8 cellular contexts compared by ENCODE assay signal in the genomic region with DNA sequence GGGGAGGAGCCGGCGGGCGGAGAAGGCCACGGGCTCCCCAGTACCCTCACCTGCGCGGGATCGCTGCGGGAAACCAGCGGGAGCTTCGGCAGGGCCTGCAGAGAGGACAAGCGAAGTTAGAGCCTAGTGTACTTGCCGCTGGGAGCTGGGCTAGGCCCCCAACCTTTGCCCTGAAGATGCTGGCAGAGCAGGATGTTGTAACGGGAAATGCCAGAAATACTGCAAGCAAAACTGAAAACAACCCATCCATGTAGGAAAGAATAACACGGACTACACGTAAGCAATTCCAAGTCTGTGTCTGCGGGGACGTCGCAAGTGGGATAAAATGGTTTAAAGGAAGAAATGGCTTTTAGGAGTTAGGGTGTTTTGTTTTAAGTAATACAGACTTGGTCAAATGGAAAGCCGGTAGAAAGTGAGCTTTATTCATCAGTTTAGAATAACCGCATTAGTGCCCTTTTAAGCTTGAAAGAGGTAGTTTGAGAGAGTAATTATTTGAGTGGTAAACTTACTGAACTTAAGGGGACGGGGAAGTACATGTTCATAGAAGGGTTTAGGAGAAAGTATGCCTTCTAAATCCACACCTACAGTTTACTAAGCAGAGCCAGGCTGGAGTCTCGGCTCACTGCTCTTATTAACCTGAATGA.
DNase-seq lines count a peak whose midpoint lies in the region; ATAC-seq and TF ChIP-seq lines count a peak whose summit lies in the region.
"Not testable (repeated sequence)": the region's sequence is repeated elsewhere in the genome, so short reads cannot be mapped to it uniquely, and the experiment has no call there.

No MANE protein-coding gene starts in this region.

- not testable (repeated sequence) for H3K9me3 Mint-ChIP-seq in GM23338; activated CD4-positive, alpha-beta T cell treated with anti-CD3 and anti-CD28 coated beads, Interleukin-2, amount 10 ng/mL, durations not matched to agents 7 days and 5 days

- not testable (repeated sequence) for H3K27ac Mint-ChIP-seq in GM23338
- H3K27ac Mint-ChIP-seq in activated CD4-positive, alpha-beta T cell treated with anti-CD3 and anti-CD28 coated beads, Interleukin-2, amount 10 ng/mL, durations not matched to agents 7 days and 5 days, result peak overlapping the region; percentile 88

- peak overlapping the region; percentile 60 for H3K4me3 Mint-ChIP-seq in GM23338
- H3K4me3 Mint-ChIP-seq in activated CD4-positive, alpha-beta T cell treated with anti-CD3 and anti-CD28 coated beads, Interleukin-2, amount 10 ng/mL, durations not matched to agents 7 days and 5 days, result peak overlapping the region; percentile 78

- not testable (repeated sequence) for H3K36me3 ChIP-seq in BLaER1; GM23338 (ENCODE audit: insufficient read depth); muscle layer of colon (ENCODE audit: insufficient read depth, low read length)

- not testable (repeated sequence) for H3K79me2 ChIP-seq in GM23338 (replicated peaks; ENCODE audit: insufficient read depth)

- CTCF ChIA-PET in activated CD4-positive, alpha-beta T cell treated with anti-CD3 and anti-CD28 coated beads, Interleukin-2, amount 10 ng/mL, durations not matched to agents 7 days and 5 days (lab: Charles Lee), result not testable (repeated sequence)

- POLR2A ChIA-PET in activated CD4-positive, alpha-beta T cell treated with anti-CD3 and anti-CD28 coated beads, Interleukin-2, amount 10 ng/mL, durations not matched to agents 7 days and 5 days (lab: Charles Lee), result not testable (repeated sequence)

- H2AFZ ChIP-seq in GM23338, result not testable (repeated sequence)

- not testable (repeated sequence) for H3K27me3 ChIP-seq in BLaER1; muscle layer of colon (ENCODE audit: control insufficient read depth in 1 of 2, insufficient read depth in 2 of 2, low read length in 2 of 2)
- peaks cover 39% of the 10 kb centered on the region for H3K27me3 ChIP-seq in GM23338 (ENCODE audit: insufficient read depth)

- H4K20me1 ChIP-seq in BLaER1; GM23338 (replicated peaks; ENCODE audit: insufficient read depth): not testable (repeated sequence)

- not testable (repeated sequence) for H3K4me1 ChIP-seq in BLaER1; GM23338 (ENCODE audit: insufficient read depth); muscle layer of colon (ENCODE audit: insufficient read depth, low read length)

- not testable (repeated sequence) for TF ChIP-seq CTCF in GM23338 (conservative IDR thresholded peaks at IDR 0.05; ENCODE audit: low read depth in 2 of 2); cardiac fibroblast (IDR thresholded peaks at IDR 0.05; ENCODE audit: low read depth, low read length)

- peak overlapping the region; percentile 74 for H3K27ac ChIP-seq in BLaER1
- H3K27ac ChIP-seq in GM23338 (ENCODE audit: low read depth), result not testable (repeated sequence)
- H3K27ac ChIP-seq in muscle layer of colon (ENCODE audit: low read depth, low read length), result peak overlapping the region; percentile 63

- H3K4me3 ChIP-seq in BLaER1, result peak overlapping the region; percentile 74
- peak overlapping the region; percentile 55 for H3K4me3 ChIP-seq in GM23338
- peak overlapping the region; percentile 43 to 47 for H3K4me3 ChIP-seq in cardiac fibroblast (replicated peaks in 1 of 2; ENCODE audit: low read depth in 2 of 2, low read length in 2 of 2)
- peak overlapping the region; percentile 10 to 27 for H3K4me3 ChIP-seq in muscle layer of colon (ENCODE audit: low read depth in 1 of 2, low read length in 2 of 2)

- H3K9me3 ChIP-seq in BLaER1; muscle layer of colon (ENCODE audit: low read length): not testable (repeated sequence)

- H3K9me2 ChIP-seq in GM23338 (ENCODE audit: insufficient read depth), result not testable (repeated sequence)

- ATAC-seq in GM23338, result not testable (repeated sequence)

- DNase-seq in GM23338 (ENCODE audit: low spot score) (peak; percentile 33), NCI-H2227 treated with DMSO at 0.1 percent for 48 hours (lab: John Stamatoyannopoulos, UW) (peak; percentile 3), cardiac fibroblast (ENCODE audit: low read depth in 2 of 2) (peak; percentile 87 to 92), glomerular visceral epithelial cell (ENCODE audit: extremely low spot score) (peak; percentile 44)
- peak; percentile 20 for DNase-seq in activated CD4-positive, alpha-beta T cell treated with anti-CD3 and anti-CD28 coated beads, Interleukin-2, amount 10 ng/mL, durations not matched to agents 7 days and 5 days
- peak; percentile 11 for DNase-seq in stimulated activated CD4-positive, alpha-beta T cell treated with anti-CD3 and anti-CD28 coated beads, Interleukin-1b, Interleukin-23, amount 100 ng/mL, for 48 hours

- peak overlapping the region; percentile 73 for H3K9ac ChIP-seq in BLaER1
- H3K9ac ChIP-seq in muscle layer of colon (ENCODE audit: low read length), result not testable (repeated sequence)

- H3F3A ChIP-seq in GM23338 (replicated peaks; ENCODE audit: low read depth), result not testable (repeated sequence)

- H3K36me3 Mint-ChIP-seq in GM23338 (ENCODE audit: low read depth); activated CD4-positive, alpha-beta T cell treated with anti-CD3 and anti-CD28 coated beads, Interleukin-2, amount 10 ng/mL, durations not matched to agents 7 days and 5 days (ENCODE audit: low read depth): not testable (repeated sequence)

- H3K27me3 Mint-ChIP-seq in GM23338 (ENCODE audit: insufficient read depth, low read depth, poor library complexity), result peaks cover 28% of the 10 kb centered on the region
- peaks cover 15% of the 10 kb centered on the region for H3K27me3 Mint-ChIP-seq in activated CD4-positive, alpha-beta T cell treated with anti-CD3 and anti-CD28 coated beads, Interleukin-2, amount 10 ng/mL, durations not matched to agents 7 days and 5 days

- H3K4me1 Mint-ChIP-seq in GM23338, result not testable (repeated sequence)
- peaks cover 16% of the 10 kb centered on the region for H3K4me1 Mint-ChIP-seq in activated CD4-positive, alpha-beta T cell treated with anti-CD3 and anti-CD28 coated beads, Interleukin-2, amount 10 ng/mL, durations not matched to agents 7 days and 5 days

- H3K4me2 ChIP-seq in BLaER1, result peak overlapping the region; percentile 75
- H3K4me2 ChIP-seq in GM23338, result peak overlapping the region; percentile 72

TF ChIP-seq in GM23338, 12 proteins besides CTCF, POLR2A, EP300 and RAD21:
- TF ChIP-seq EZH2 (IDR thresholded peaks at IDR 0.05; ENCODE audit: low read depth, unreplicated experiment), result peak; percentile 12

Comparison
In these comparisons a context has a peak if more than half of its experiments do, and no peak if none do; other contexts are left out.
1. H3K4me3 ChIP-seq: peak in every context shown above with its lines; median percentile 74 in BLaER1; 55 in GM23338; 45 in cardiac fibroblast; 18 in muscle layer of colon.
2. DNase-seq: peak in every context shown above with its lines; median percentile 90 in cardiac fibroblast; 44 in glomerular visceral epithelial cell; 33 in GM23338; 20 in activated CD4-positive, alpha-beta T cell treated with anti-CD3 and anti-CD28 coated beads, Interleukin-2, amount 10 ng/mL, durations not matched to agents 7 days and 5 days; 11 in stimulated activated CD4-positive, alpha-beta T cell treated with anti-CD3 and anti-CD28 coated beads, Interleukin-1b, Interleukin-23, amount 100 ng/mL, for 48 hours; 3 in NCI-H2227 treated with DMSO at 0.1 percent for 48 hours.